ENCODE assay signal across 20 cellular contexts in genomic region chr15:63367900-63368299, GRCh38. TPM values are rescaled to one million over a fixed set of nuclear protein-coding genes. Genes with fewer than 3 reads are reported as not detected.
DNase-seq lines count a peak whose midpoint lies in the region; ATAC-seq, FAIRE-seq and TF ChIP-seq lines count a peak whose summit lies in the region.
"Had no signal": no experiment of that assay in that cellular context is flagged by ENCODE, and none has a peak within 500 bp of the region (broad histone marks: within the 10 kb centered on the region; RNA-seq: fewer than 3 reads in every experiment).

No MANE protein-coding gene starts in this region.

- H3K4me3 ChIP-seq in esophagus (ENCODE audit: low read depth in 1 of 2, low read length in 2 of 2) (no peak overlapping the region), lower lobe of right lung (no peak overlapping the region), upper lobe of left lung (no peak overlapping the region), heart right ventricle (no peak overlapping the region), aorta (ENCODE audit: low read length in 2 of 2) (no peak overlapping the region)
- H3K4me3 ChIP-seq: SJCRH30 had no signal

- peak; percentile 53 for FAIRE-seq in urothelium cell line (lab: Jason Lieb, UNC)
- FAIRE-seq: HTR-8/SVneo had no signal

- DNase-seq in Calu3 = no peak
- no peak for DNase-seq in lower lobe of right lung
- no peak for DNase-seq in urothelium cell line (ENCODE audit: low spot score)
- DNase-seq in upper lobe of left lung = no peak
- DNase-seq in heart right ventricle = no peak
- DNase-seq in aorta = no peak
- DNase-seq: C1 segment of cervical spinal cord, DMS153, GF-D8, H9, Kasumi-1, MM.1S, NCI-H1092, NCI-H1436 treated with DMSO at 0.1 percent for 48 hours, NCI-H2029 treated with DMSO at 0.1 percent for 48 hours, NCI-H2171, NCI-H526, SJCRH30 had no signal

- peak in 1 of 2 donors; percentile 4 for ATAC-seq in lower lobe of right lung
- no peak for ATAC-seq in upper lobe of left lung (ENCODE audit: low FRiP score in 2 of 2)
- ATAC-seq in heart right ventricle = no peak
- no peak for ATAC-seq in aorta (ENCODE audit: low FRiP score)

- no peak for TF ChIP-seq POLR2A in upper lobe of left lung (IDR thresholded peaks at IDR 0.05)

- TSS peak; percentile 68 for BruUV-seq in Calu3 (replicated peaks; lab: Mats Ljungman, UMichigan)

- peaks cover 16% of the 10 kb centered on the region for H3K36me3 Mint-ChIP-seq in Calu3 (ENCODE audit: insufficient read depth, unreplicated experiment)

- WGBS in esophagus, 2 donors = 63 to 67% methylated on average over 6 of the region's 6 CpGs
- 68 to 84% methylated on average over 6 of the region's 6 CpGs for WGBS in upper lobe of left lung, 2 donors
- WGBS in heart right ventricle, 2 donors = 92 to 97% methylated on average over 6 of the region's 6 CpGs
- WGBS in aorta, 2 donors = 96% methylated on average over 6 of the region's 6 CpGs

- H3K9me3 Mint-ChIP-seq in Calu3 (ENCODE audit: low read depth, unreplicated experiment) = no peaks in the 10 kb centered on the region
- H3K9me3 Mint-ChIP-seq: H9 had no signal

- no peak for TF ChIP-seq EP300 in upper lobe of left lung (IDR thresholded peaks at IDR 0.05)

- intact Hi-C loops in Calu3 (cut with micrococcal nuclease; ENCODE audit: unreplicated experiment) (no loop called here), lower lobe of right lung (cut with DNase I) (no loop called here), heart right ventricle (cut with DNase I) (no loop called here), aorta (cut with DNase I) (no loop called here)

- H3K27ac Mint-ChIP-seq in Calu3 (ENCODE audit: unreplicated experiment) = peak overlapping the region; percentile 93
- H3K27ac Mint-ChIP-seq: H9 had no signal

- H3K4me1 Mint-ChIP-seq in Calu3 (ENCODE audit: low read depth, unreplicated experiment) = peaks cover 52% of the 10 kb centered on the region

- H3K27ac ChIP-seq in esophagus (ENCODE audit: low read depth in 2 of 2, low read length in 1 of 2) (peak overlapping the region; percentile 75 to 83), lower lobe of right lung (peak overlapping the region; percentile 15), upper lobe of left lung (peak overlapping the region in 2 of 4 donors; percentile 38 to 46), heart right ventricle (no peak overlapping the region), aorta (ENCODE audit: low read depth in 1 of 2, low read length in 2 of 2) (no peak overlapping the region)
- H3K27ac ChIP-seq: SJCRH30 had no signal

- no peaks in the 10 kb centered on the region for H3K27me3 ChIP-seq in esophagus (ENCODE audit: control insufficient read depth in 1 of 2, insufficient read depth in 2 of 2, low read length in 2 of 2)
- no peaks in the 10 kb centered on the region for H3K27me3 ChIP-seq in lower lobe of right lung (ENCODE audit: low read depth)
- no peaks in the 10 kb centered on the region for H3K27me3 ChIP-seq in upper lobe of left lung
- H3K27me3 ChIP-seq in heart right ventricle = no peaks in the 10 kb centered on the region
- no peaks in the 10 kb centered on the region for H3K27me3 ChIP-seq in aorta (ENCODE audit: control insufficient read depth in 1 of 2, insufficient read depth in 2 of 2, low read length in 1 of 2)
- H3K27me3 ChIP-seq: SJCRH30 had no signal

- H3K4me3 Mint-ChIP-seq in Calu3 (ENCODE audit: low read depth, unreplicated experiment) = peak overlapping the region; percentile 26
- H3K4me3 Mint-ChIP-seq: H9 had no signal

- H3K4me1 ChIP-seq in esophagus (ENCODE audit: control insufficient read depth in 2 of 2, insufficient read depth in 2 of 2, low read length in 1 of 2) (peaks cover 5 to 32% of the 10 kb centered on the region in 2 donors), lower lobe of right lung (peaks cover 8% of the 10 kb centered on the region), upper lobe of left lung (peaks cover 0 to 23% (median 6%) of the 10 kb centered on the region in 4 donors), heart right ventricle (peaks cover 0 to 19% (median 1%) of the 10 kb centered on the region in 9 donors), aorta (ENCODE audit: control insufficient read depth in 1 of 2, insufficient read depth in 2 of 2, low read length in 2 of 2) (no peaks in the 10 kb centered on the region)
- H3K4me1 ChIP-seq: SJCRH30 had no signal

- no peaks in the 10 kb centered on the region for H3K27me3 Mint-ChIP-seq in Calu3 (ENCODE audit: unreplicated experiment)

- CTCF ChIA-PET in Calu3 (lab: Charles Lee) = interaction anchor here (0.5 to 1.9 kb wide), 10 partner anchors 8 to 1030 kb away, joined by 3 to 7 read pairs (median 4); partner anchors contain the start of gene CA12

- H3K36me3 ChIP-seq in esophagus (ENCODE audit: control insufficient read depth in 2 of 2, insufficient read depth in 2 of 2, low read length in 1 of 2) (peaks cover 0 to 11% of the 10 kb centered on the region in 2 donors), lower lobe of right lung (no peaks in the 10 kb centered on the region), upper lobe of left lung (no peaks in the 10 kb centered on the region), heart right ventricle (no peaks in the 10 kb centered on the region), aorta (ENCODE audit: control insufficient read depth in 1 of 2, insufficient read depth in 2 of 2, low read length in 1 of 2) (no peaks in the 10 kb centered on the region)
- H3K36me3 ChIP-seq: SJCRH30 had no signal

- H3K9me3 ChIP-seq in esophagus (ENCODE audit: control insufficient read depth in 2 of 2, insufficient read depth in 1 of 2, low read depth in 1 of 2, low read length in 1 of 2) (no peaks in the 10 kb centered on the region), lower lobe of right lung (no peaks in the 10 kb centered on the region), upper lobe of left lung (no peaks in the 10 kb centered on the region), heart right ventricle (no peaks in the 10 kb centered on the region), aorta (ENCODE audit: control insufficient read depth, low read length) (no peaks in the 10 kb centered on the region)
- H3K9me3 ChIP-seq: SJCRH30 had no signal

- no peak for TF ChIP-seq CTCF in Calu3 (IDR thresholded peaks at IDR 0.05; ENCODE audit: unreplicated experiment)
- no peak for TF ChIP-seq CTCF in lower lobe of right lung (IDR thresholded peaks at IDR 0.05)
- no peak for TF ChIP-seq CTCF in upper lobe of left lung (IDR thresholded peaks at IDR 0.05)
- no peak for TF ChIP-seq CTCF in heart right ventricle (IDR thresholded peaks at IDR 0.05)

RNA-seq across cellular contexts. Expression of gene CA12, which starts 13.7 kb away (rescaled TPM):
- total RNA-seq in Calu3 (2022) (21.5 and 26.0 TPM in 2 replicates), lower lobe of right lung (4.9 TPM), upper lobe of left lung (10 to 100 TPM in 1 of 6 donors, 1 to 10 TPM in 5; 2.2 to 14.6 (median 6.4) TPM), heart right ventricle (1 to 10 TPM in 1 of 10 donors, under 1 TPM in 8, not detected in 1; 0.11 to 1.3 (median 0.15) TPM), aorta (10 to 100 TPM; 11.0 to 29.7 TPM)
- polyA plus RNA-seq in esophagus (10 to 100 TPM; 32.2 to 35.0 TPM), heart right ventricle (under 1 TPM; 0.07 to 0.67 TPM), aorta (1 to 10 TPM; 2.7 to 4.5 TPM)

Comparison
In these comparisons a context has a peak if more than half of its experiments do, and no peak if none do; other contexts are left out.
1. H3K27ac ChIP-seq: peak in esophagus (2 of 2) and lower lobe of right lung (single experiment); none in heart right ventricle (0 of 10) and aorta (0 of 2).